In genomic region chr11:75014129-75014528, GRCh38 we compare ENCODE assay signal across 15 cellular contexts. TPM values are rescaled to one million over a fixed set of nuclear protein-coding genes. Genes with fewer than 3 reads are reported as not detected.
DNase-seq lines count a peak whose midpoint lies in the region; ATAC-seq, FAIRE-seq and TF ChIP-seq lines count a peak whose summit lies in the region.
"Had no signal": no experiment of that assay in that cellular context is flagged by ENCODE, and none has a peak within 500 bp of the region (broad histone marks: within the 10 kb centered on the region; RNA-seq: fewer than 3 reads in every experiment).

No MANE protein-coding gene starts in this region.

- peak; percentile 71 for DNase-seq in GM03348 (ENCODE audit: low spot score)
- no peak for DNase-seq in SK-N-SH
- peak; percentile 31 for DNase-seq in fibroblast of the conjunctiva (ENCODE audit: low read depth)
- DNase-seq in omental fat pad (ENCODE audit: low spot score), result no peak
- no peak for DNase-seq in globus pallidus (ENCODE audit: low spot score)
- no peak for DNase-seq in RCC 7860 (ENCODE audit: low spot score)
- no peak for DNase-seq in stimulated activated naive CD4-positive, alpha-beta T cell (lab: John Stamatoyannopoulos, UW)
- no peak for DNase-seq in NCI-H524 treated with DMSO at 0.1 percent for 48 hours (lab: John Stamatoyannopoulos, UW)
- DNase-seq: activated CD4-positive, alpha-beta memory T cell treated with anti-CD3 and anti-CD28 coated beads, Interleukin-2, amount 10 ng/mL, durations not matched to agents 7 days and 5 days; Calu3; lower lobe of right lung; NCI-H1417 treated with DMSO at 0.1 percent for 48 hours; upper lobe of left lung had no signal

- no peaks in the 10 kb centered on the region for H3K9me3 ChIP-seq in SK-N-SH
- H3K9me3 ChIP-seq: lower lobe of right lung, upper lobe of left lung had no signal

- CTCF ChIA-PET in SK-N-SH (lab: Yijun Ruan, JAX), result interaction anchor here (0.6 to 9.4 kb wide), 5 partner anchors 10 to 241 kb away, joined by 3 to 65 read pairs (median 13); no protein-coding TSS in a partner anchor

- H4K20me1 ChIP-seq in SK-N-SH (ENCODE audit: insufficient read depth), result no peaks in the 10 kb centered on the region

- H3K4me1 ChIP-seq in SK-N-SH (ENCODE audit: control insufficient read depth in 1 of 2, insufficient read depth in 2 of 2, low read depth in 1 of 2, low read length in 1 of 2), result peaks cover 0 to 9% of the 10 kb centered on the region in 2 experiments; a peak in 2 of 4 replicates
- H3K4me1 ChIP-seq: lower lobe of right lung, upper lobe of left lung had no signal

- peak; percentile 56 for ATAC-seq in omental fat pad (ENCODE audit: low FRiP score)
- ATAC-seq: lower lobe of right lung, sciatic nerve had no signal

- POLR2A ChIA-PET in SK-N-SH (lab: Yijun Ruan, JAX), result no interaction called here

- no peak overlapping the region for H3K4me3 ChIP-seq in SK-N-SH (ENCODE audit: low read depth in 2 of 2, low read length in 1 of 2)
- H3K4me3 ChIP-seq: lower lobe of right lung, upper lobe of left lung had no signal

- no peaks in the 10 kb centered on the region for H3K79me2 ChIP-seq in SK-N-SH (ENCODE audit: insufficient read depth)

- no peak overlapping the region for H3K4me2 ChIP-seq in SK-N-SH

- H3K9me2 ChIP-seq in SK-N-SH, result no peaks in the 10 kb centered on the region

- FAIRE-seq in RCC 7860 (lab: Jason Lieb, UNC), result no peak

- peaks cover 8% of the 10 kb centered on the region for H3F3A ChIP-seq in SK-N-SH (replicated peaks; ENCODE audit: insufficient read depth)

- TF ChIP-seq EP300 in SK-N-SH (IDR thresholded peaks at IDR 0.05; ENCODE audit: borderline replicate concordance in 1 of 2, low read depth in 1 of 2, low read length in 1 of 2), result no peak

- no peaks in the 10 kb centered on the region for H3K27me3 ChIP-seq in SK-N-SH (ENCODE audit: insufficient read depth)
- H3K27me3 ChIP-seq: upper lobe of left lung had no signal

- no peak overlapping the region for H3K9ac ChIP-seq in SK-N-SH

- H2AFZ ChIP-seq in SK-N-SH (ENCODE audit: low read depth), result no peak overlapping the region

- peak overlapping the region; percentile 25 to 63; a peak in 3 of 4 replicates for H3K27ac ChIP-seq in SK-N-SH (ENCODE audit: low read depth in 2 of 2, low read length in 1 of 2)
- H3K27ac ChIP-seq: epithelial cell of prostate, lower lobe of right lung, upper lobe of left lung had no signal

- peak; percentile 45 for TF ChIP-seq CTCF in SK-N-SH (IDR thresholded peaks at IDR 0.05)
- no peak for TF ChIP-seq CTCF in omental fat pad (IDR thresholded peaks at IDR 0.05)

- WGBS in SK-N-SH (ENCODE audit: low lambda C conversion rate), result 0% methylated on average over 1 of the region's 1 CpG

- H3K36me3 ChIP-seq in SK-N-SH (replicated peaks in 1 of 2; ENCODE audit: control insufficient read depth in 1 of 2, insufficient read depth in 2 of 2, low read length in 1 of 2), result peaks cover 3 to 20% of the 10 kb centered on the region in 2 experiments

- no peak for TF ChIP-seq RAD21 in SK-N-SH (IDR thresholded peaks at IDR 0.05; ENCODE audit: low read length)

TF ChIP-seq in SK-N-SH, 30 proteins besides CTCF, POLR2A, EP300 and RAD21 (continues in another document):
- TF ChIP-seq, protein P1, sequence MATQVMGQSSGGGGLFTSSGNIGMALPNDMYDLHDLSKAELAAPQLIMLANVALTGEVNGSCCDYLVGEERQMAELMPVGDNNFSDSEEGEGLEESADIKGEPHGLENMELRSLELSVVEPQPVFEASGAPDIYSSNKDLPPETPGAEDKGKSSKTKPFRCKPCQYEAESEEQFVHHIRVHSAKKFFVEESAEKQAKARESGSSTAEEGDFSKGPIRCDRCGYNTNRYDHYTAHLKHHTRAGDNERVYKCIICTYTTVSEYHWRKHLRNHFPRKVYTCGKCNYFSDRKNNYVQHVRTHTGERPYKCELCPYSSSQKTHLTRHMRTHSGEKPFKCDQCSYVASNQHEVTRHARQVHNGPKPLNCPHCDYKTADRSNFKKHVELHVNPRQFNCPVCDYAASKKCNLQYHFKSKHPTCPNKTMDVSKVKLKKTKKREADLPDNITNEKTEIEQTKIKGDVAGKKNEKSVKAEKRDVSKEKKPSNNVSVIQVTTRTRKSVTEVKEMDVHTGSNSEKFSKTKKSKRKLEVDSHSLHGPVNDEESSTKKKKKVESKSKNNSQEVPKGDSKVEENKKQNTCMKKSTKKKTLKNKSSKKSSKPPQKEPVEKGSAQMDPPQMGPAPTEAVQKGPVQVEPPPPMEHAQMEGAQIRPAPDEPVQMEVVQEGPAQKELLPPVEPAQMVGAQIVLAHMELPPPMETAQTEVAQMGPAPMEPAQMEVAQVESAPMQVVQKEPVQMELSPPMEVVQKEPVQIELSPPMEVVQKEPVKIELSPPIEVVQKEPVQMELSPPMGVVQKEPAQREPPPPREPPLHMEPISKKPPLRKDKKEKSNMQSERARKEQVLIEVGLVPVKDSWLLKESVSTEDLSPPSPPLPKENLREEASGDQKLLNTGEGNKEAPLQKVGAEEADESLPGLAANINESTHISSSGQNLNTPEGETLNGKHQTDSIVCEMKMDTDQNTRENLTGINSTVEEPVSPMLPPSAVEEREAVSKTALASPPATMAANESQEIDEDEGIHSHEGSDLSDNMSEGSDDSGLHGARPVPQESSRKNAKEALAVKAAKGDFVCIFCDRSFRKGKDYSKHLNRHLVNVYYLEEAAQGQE (IDR thresholded peaks at IDR 0.05; ENCODE audit: low read depth, low read length), result no peak
- TF ChIP-seq JUND (IDR thresholded peaks at IDR 0.05), result peak; percentile 56
- TF ChIP-seq FOXM1 (IDR thresholded peaks at IDR 0.05; ENCODE audit: low read depth), result no peak
- no peak for TF ChIP-seq CHD2 (IDR thresholded peaks at IDR 0.05; ENCODE audit: low read length, partially characterized antibody)
- TF ChIP-seq TEAD4 (IDR thresholded peaks at IDR 0.05; ENCODE audit: borderline replicate concordance, insufficient read depth), result no peak
- TF ChIP-seq RFX5 (IDR thresholded peaks at IDR 0.05; ENCODE audit: low read length), result no peak
- no peak for TF ChIP-seq YY1 (IDR thresholded peaks at IDR 0.05; ENCODE audit: low read depth)
- TF ChIP-seq GABPA (IDR thresholded peaks at IDR 0.05; ENCODE audit: low read depth), result no peak
- TF ChIP-seq, protein P2, sequence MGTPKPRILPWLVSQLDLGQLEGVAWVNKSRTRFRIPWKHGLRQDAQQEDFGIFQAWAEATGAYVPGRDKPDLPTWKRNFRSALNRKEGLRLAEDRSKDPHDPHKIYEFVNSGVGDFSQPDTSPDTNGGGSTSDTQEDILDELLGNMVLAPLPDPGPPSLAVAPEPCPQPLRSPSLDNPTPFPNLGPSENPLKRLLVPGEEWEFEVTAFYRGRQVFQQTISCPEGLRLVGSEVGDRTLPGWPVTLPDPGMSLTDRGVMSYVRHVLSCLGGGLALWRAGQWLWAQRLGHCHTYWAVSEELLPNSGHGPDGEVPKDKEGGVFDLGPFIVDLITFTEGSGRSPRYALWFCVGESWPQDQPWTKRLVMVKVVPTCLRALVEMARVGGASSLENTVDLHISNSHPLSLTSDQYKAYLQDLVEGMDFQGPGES (IDR thresholded peaks at IDR 0.05; ENCODE audit: low read depth, low read length), result no peak
- TF ChIP-seq TCF12 (IDR thresholded peaks at IDR 0.05), result peak; percentile 83
- peak; percentile 83 for TF ChIP-seq MAX (IDR thresholded peaks at IDR 0.05; ENCODE audit: low read depth)
- TF ChIP-seq SMC3 (IDR thresholded peaks at IDR 0.05; ENCODE audit: low read depth, low read length), result no peak
- TF ChIP-seq, protein P3, sequence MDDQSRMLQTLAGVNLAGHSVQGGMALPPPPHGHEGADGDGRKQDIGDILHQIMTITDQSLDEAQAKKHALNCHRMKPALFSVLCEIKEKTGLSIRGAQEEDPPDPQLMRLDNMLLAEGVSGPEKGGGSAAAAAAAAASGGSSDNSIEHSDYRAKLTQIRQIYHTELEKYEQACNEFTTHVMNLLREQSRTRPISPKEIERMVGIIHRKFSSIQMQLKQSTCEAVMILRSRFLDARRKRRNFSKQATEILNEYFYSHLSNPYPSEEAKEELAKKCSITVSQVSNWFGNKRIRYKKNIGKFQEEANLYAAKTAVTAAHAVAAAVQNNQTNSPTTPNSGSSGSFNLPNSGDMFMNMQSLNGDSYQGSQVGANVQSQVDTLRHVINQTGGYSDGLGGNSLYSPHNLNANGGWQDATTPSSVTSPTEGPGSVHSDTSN (IDR thresholded peaks at IDR 0.05), result peak; percentile 71
- no peak; the same call in 1 of the 2 replicates for TF ChIP-seq SIN3A (IDR thresholded peaks at IDR 0.05; ENCODE audit: borderline replicate concordance, low read depth, low read length)
- TF ChIP-seq ELF1 (IDR thresholded peaks at IDR 0.05), result no peak
- no peak for TF ChIP-seq ZBTB33 (IDR thresholded peaks at IDR 0.05; ENCODE audit: borderline replicate concordance, low read depth)
- TF ChIP-seq POLR2AphosphoS5 (IDR thresholded peaks at IDR 0.05; ENCODE audit: low read depth, low read length), result 0 out of 2 replicates have a peak, but pooled peaks have one; percentile 32
- TF ChIP-seq RXRA (IDR thresholded peaks at IDR 0.05; ENCODE audit: borderline replicate concordance, low read depth), result no peak
- TF ChIP-seq FOSL2 (IDR thresholded peaks at IDR 0.05; ENCODE audit: borderline replicate concordance, low read depth), result peak; percentile 71
- peak; percentile 81 for TF ChIP-seq NFIC (IDR thresholded peaks at IDR 0.05; ENCODE audit: borderline replicate concordance)
- no peak for TF ChIP-seq NRF1 (IDR thresholded peaks at IDR 0.05; ENCODE audit: low read depth, low read length)

RNA-seq across cellular contexts. Expression of gene NEU3, which starts 25.4 kb away (rescaled TPM):
- polyA plus RNA-seq in SK-N-SH (2012; rRNA removed), result 5.7 and 8.6 TPM in 2 replicates
- polyA plus RNA-seq in SK-N-SH (2012; cell fraction: cytosol; rRNA removed), result 2.8 and 4.6 TPM in 2 replicates
- polyA plus RNA-seq in SK-N-SH (2012; cell fraction: nucleus; rRNA removed), result 17.5 and 24.2 TPM in 2 replicates
- total RNA-seq in omental fat pad, result 1 to 10 TPM; 4.6 to 9.6 (median 6.2) TPM

Comparison
In these comparisons a context has a peak if more than half of its experiments do, and no peak if none do; other contexts are left out.
1. DNase-seq: peak in GM03348 (single experiment) and fibroblast of the conjunctiva (single experiment); none in SK-N-SH (single experiment), omental fat pad (single experiment), globus pallidus (single experiment), RCC 7860 (single experiment), stimulated activated naive CD4-positive, alpha-beta T cell (0 of 6) and NCI-H524 treated with DMSO at 0.1 percent for 48 hours (single experiment).